Comparison of ENCODE assay signal across 16 cellular contexts in the genomic region with DNA sequence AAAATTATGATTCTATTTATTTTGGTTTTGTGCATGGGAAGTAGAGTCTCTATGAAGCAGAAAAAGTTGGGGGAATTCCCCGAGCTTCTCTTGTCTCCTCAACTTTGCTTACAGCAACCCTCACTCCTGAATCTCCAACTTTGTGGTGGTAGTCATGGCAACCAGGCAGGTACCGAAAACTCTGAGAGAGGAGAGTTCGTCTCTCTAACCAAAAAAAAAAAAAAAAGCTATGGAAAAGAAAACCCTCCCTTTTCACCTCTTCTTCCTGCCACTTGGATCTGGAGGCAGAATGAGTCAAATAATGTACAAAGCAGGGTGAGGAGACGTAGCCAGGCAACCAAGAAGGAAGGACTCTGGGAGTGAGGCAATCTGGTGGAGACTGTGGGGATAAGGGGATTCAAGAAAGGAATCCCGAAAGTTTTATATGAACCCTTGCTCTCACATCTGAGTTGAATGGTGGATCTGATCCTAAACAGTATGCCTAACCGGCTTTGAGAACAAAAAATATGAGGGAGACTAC.
"Had no signal": no experiment of that assay in that cellular context is flagged by ENCODE, and none has a peak within 500 bp of the region (broad histone marks: within the 10 kb centered on the region; RNA-seq: fewer than 3 reads in every experiment).

No MANE protein-coding gene starts in this region.

- H3K9me3 ChIP-seq: ascending aorta, gastroesophageal sphincter, upper lobe of left lung had no signal

- H3K4me1 ChIP-seq: ascending aorta, upper lobe of left lung had no signal

- DNase-seq: activated CD4-positive, CD25-positive, alpha-beta regulatory T cell treated with anti-CD3 and anti-CD28 coated beads, Interleukin-2, amount 50 U/mL, for 72 hours; activated naive CD4-positive, alpha-beta T cell treated with Interleukin-2 at 50 U/mL for 16 hours; activated T-cell treated with anti-CD3 and anti-CD28 coated beads for 4 hours; islet precursor cell; occipital lobe; stimulated activated CD4-positive, alpha-beta T cell treated with anti-CD3 and anti-CD28 coated beads, Interleukin-15, amount 100 ng/mL, for 24 hours; stimulated activated CD4-positive, alpha-beta T cell treated with anti-CD3 and anti-CD28 coated beads, Interleukin-4, amount 100 ng/mL, for 4 hours; stimulated activated CD8-positive, alpha-beta memory T cell treated with anti-CD3 and anti-CD28 coated beads, Interleukin-4, amount 100 ng/mL, for 48 hours; stimulated activated naive CD4-positive, alpha-beta T cell treated with Interleukin-2 at 50 U/mL for 16 hours; T-helper 1 cell; T1000; upper lobe of left lung had no signal

- H3K27ac ChIP-seq: ascending aorta, gastroesophageal sphincter, upper lobe of left lung had no signal

- ATAC-seq: activated T-helper 17 cell treated with anti-CD3 and anti-CD28 coated beads, Interleukin-2, amount 50 U/mL, for 72 hours; gastroesophageal sphincter; left lobe of liver had no signal

- H3K27me3 ChIP-seq: ascending aorta, gastroesophageal sphincter, upper lobe of left lung had no signal

- H3K36me3 ChIP-seq: ascending aorta, gastroesophageal sphincter, upper lobe of left lung had no signal

- H3K4me3 ChIP-seq: ascending aorta, gastroesophageal sphincter, upper lobe of left lung had no signal
